ENCODE assay signal across 24 cellular contexts in the genomic region with DNA sequence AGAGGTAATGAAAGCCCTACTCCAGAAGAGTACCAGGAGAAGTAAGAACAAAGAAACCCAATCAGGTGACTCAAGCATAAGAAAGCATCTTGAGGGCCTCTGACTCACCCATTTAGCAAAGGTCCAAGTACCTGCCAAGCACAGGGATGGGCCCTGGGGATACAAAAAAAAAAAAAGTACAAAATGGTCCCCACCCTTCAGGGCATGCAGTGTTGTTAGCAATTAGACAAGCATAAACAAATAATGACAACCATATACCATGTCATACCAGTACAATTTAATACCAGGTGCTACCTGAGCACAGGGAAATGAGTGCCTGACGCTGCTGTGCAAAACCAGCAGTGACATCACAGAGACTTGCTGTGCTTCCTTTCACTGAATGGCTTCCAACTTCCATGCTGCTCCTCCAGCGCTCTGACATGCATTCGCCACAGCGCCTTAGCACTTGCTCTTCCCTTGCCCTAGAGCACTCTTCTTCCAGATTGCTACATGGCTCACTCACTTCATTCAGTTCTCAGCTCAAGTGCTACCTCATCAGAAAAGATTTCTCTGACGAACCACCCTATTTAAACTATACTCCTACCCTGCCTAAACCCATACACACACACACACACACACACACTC. TPM values are rescaled to one million over a fixed set of nuclear protein-coding genes. Genes with fewer than 3 reads are reported as not detected.
DNase-seq lines count a peak whose midpoint lies in the region; ATAC-seq and TF ChIP-seq lines count a peak whose summit lies in the region.
"Had no signal": no experiment of that assay in that cellular context is flagged by ENCODE, and none has a peak within 500 bp of the region (broad histone marks: within the 10 kb centered on the region; RNA-seq: fewer than 3 reads in every experiment).

No MANE protein-coding gene starts in this region.

- TF ChIP-seq CTCF in IMR-90 (conservative IDR thresholded peaks at IDR 0.05; ENCODE audit: low read depth, low read length): no peak
- no peak for TF ChIP-seq CTCF in GM13977 (IDR thresholded peaks at IDR 0.05; ENCODE audit: extremely low read depth, insufficient read depth, missing control alignments)
- no peak for TF ChIP-seq CTCF in neural progenitor cell (IDR thresholded peaks at IDR 0.05)
- no peak for TF ChIP-seq CTCF in gastrocnemius medialis (IDR thresholded peaks at IDR 0.05 in 4 of 5, conservative IDR thresholded peaks at IDR 0.05 in 1 of 5)

- ATAC-seq in IMR-90 (ENCODE audit: low read depth): peak; percentile 85
- ATAC-seq in HG02610 (IDR thresholded peaks at IDR 0.05; ENCODE audit: unreplicated experiment): no peak
- ATAC-seq in gastrocnemius medialis: no peak
- ATAC-seq: gastroesophageal sphincter had no signal

- 0 out of 2 replicates have a peak overlapping the region, but pooled peaks have one; percentile 16 for H3K14ac ChIP-seq in IMR-90 (replicated peaks; ENCODE audit: low read depth, low read length)

- peak overlapping the region; percentile 0; the same call in 1 of the 2 replicates for H3K4me2 ChIP-seq in IMR-90 (ENCODE audit: low read depth, low read length)
- no peak overlapping the region for H3K4me2 ChIP-seq in neural progenitor cell

- CTCF ChIA-PET in IMR-90 (lab: Yijun Ruan, JAX): no interaction called here

- H3K4ac ChIP-seq in IMR-90 (ENCODE audit: low read depth, low read length): 0 out of 2 replicates have a peak overlapping the region, but pooled peaks have one; percentile 1

- no TSS peak for BruUV-seq in IMR-90 (replicated peaks; lab: Mats Ljungman, UMichigan)

- no peaks in the 10 kb centered on the region for H3K4me1 Mint-ChIP-seq in neural progenitor cell
- H3K4me1 Mint-ChIP-seq: CD14-positive monocyte, nephron progenitor cell had no signal

- H2BK15ac ChIP-seq in IMR-90 (ENCODE audit: low read depth, low read length): no peak overlapping the region; the same call in 2 of the 3 replicates

- H3K36me3 Mint-ChIP-seq in neural progenitor cell: no peaks in the 10 kb centered on the region
- H3K36me3 Mint-ChIP-seq: CD14-positive monocyte had no signal

- H3K4me3 Mint-ChIP-seq in neural progenitor cell: no peak overlapping the region
- H3K4me3 Mint-ChIP-seq: activated naive CD4-positive, alpha-beta T cell treated with anti-CD3 and anti-CD28 coated beads for 36 hours; CD14-positive monocyte; nephron progenitor cell had no signal

- no peak overlapping the region for H4K5ac ChIP-seq in IMR-90 (ENCODE audit: low read depth, low read length)

- DNase-seq in DMS79 (lab: John Stamatoyannopoulos, UW) (peak; percentile 67), IMR-90 (peak; percentile 85), T1000 (lab: John Stamatoyannopoulos, UW) (peak; percentile 32), kidney tubule cell (ENCODE audit: low spot score) (peak; percentile 65), GM13977 (ENCODE audit: low spot score) (no peak), neural progenitor cell (ENCODE audit: low spot score) (no peak), gastrocnemius medialis (no peak)
- DNase-seq: activated CD4-positive, CD25-positive, alpha-beta regulatory T cell treated with anti-CD3 and anti-CD28 coated beads, Interleukin-2, amount 50 U/mL, for 72 hours; activated naive CD4-positive, alpha-beta T cell treated with anti-CD3 and anti-CD28 coated beads for 36 hours; activated T-cell treated with anti-CD3 and anti-CD28 coated beads, Interleukin-2, amount 50 U/mL, for 48 hours; amygdala; central memory CD4-positive, alpha-beta T cell; Karpas-422; NCI-H1105; NCI-H510A treated with DMSO at 0.1 percent for 48 hours; nephron progenitor cell; RPMI8226; stimulated activated naive CD4-positive, alpha-beta T cell had no signal

- H2AK5ac ChIP-seq in IMR-90 (ENCODE audit: low read depth, low read length): 0 out of 2 replicates have a peak overlapping the region, but pooled peaks have one; percentile 38

- 0 out of 2 replicates have a peak overlapping the region, but pooled peaks have one; percentile 59 for H3K23ac ChIP-seq in IMR-90 (ENCODE audit: low read depth, low read length)

- H3K4me3 ChIP-seq in IMR-90 (ENCODE audit: insufficient read depth, low read depth, low read length) (no peak overlapping the region), neural progenitor cell (no peak overlapping the region), gastrocnemius medialis (no peak overlapping the region)
- H3K4me3 ChIP-seq: gastroesophageal sphincter, skin epidermis, thoracic aorta had no signal

- peaks cover 4% of the 10 kb centered on the region for H3K9me1 ChIP-seq in IMR-90 (ENCODE audit: insufficient read depth, low read length)

- H3F3A ChIP-seq in neural progenitor cell (ENCODE audit: low read depth): no peaks in the 10 kb centered on the region

- no peaks in the 10 kb centered on the region for H3K27me3 ChIP-seq in IMR-90 (ENCODE audit: control insufficient read depth, insufficient read depth, low read length)
- no peaks in the 10 kb centered on the region for H3K27me3 ChIP-seq in neural progenitor cell
- H3K27me3 ChIP-seq in gastrocnemius medialis: no peaks in the 10 kb centered on the region
- H3K27me3 ChIP-seq: gastroesophageal sphincter had no signal

- POLR2A ChIA-PET in IMR-90 (lab: Charles Lee; ENCODE audit: unreplicated experiment): no interaction called here

- no peak overlapping the region for H2BK120ac ChIP-seq in IMR-90 (ENCODE audit: low read depth, low read length)

- intact Hi-C loops in IMR-90 (cut with micrococcal nuclease) (no loop called here), gastrocnemius medialis (cut with DNase I; ENCODE audit: low total_unique reads) (no loop called here)

- H4K91ac ChIP-seq in IMR-90 (ENCODE audit: insufficient read depth, low read depth, low read length): peak overlapping the region; percentile 28; the same call in 1 of the 2 replicates

- H3K9me3 ChIP-seq in IMR-90 (ENCODE audit: control insufficient read depth, insufficient read depth, low read length) (no peaks in the 10 kb centered on the region), neural progenitor cell (ENCODE audit: low read depth) (no peaks in the 10 kb centered on the region), gastrocnemius medialis (no peaks in the 10 kb centered on the region)
- H3K9me3 ChIP-seq: gastroesophageal sphincter, thoracic aorta had no signal

- H4K8ac ChIP-seq in IMR-90 (ENCODE audit: low read depth in 2 of 2, low read length in 2 of 2): no peak overlapping the region; a peak in 1 of 4 replicates

- H3K4me1 ChIP-seq in IMR-90 (ENCODE audit: control insufficient read depth, insufficient read depth, low read length) (peaks cover 9% of the 10 kb centered on the region), neural progenitor cell (no peaks in the 10 kb centered on the region), gastrocnemius medialis (no peaks in the 10 kb centered on the region)
- H3K4me1 ChIP-seq: gastroesophageal sphincter had no signal

- peak overlapping the region; percentile 42 for H2BK5ac ChIP-seq in IMR-90 (ENCODE audit: low read depth, low read length, poor library complexity, severe bottlenecking)

- H2BK20ac ChIP-seq in IMR-90 (ENCODE audit: low read depth, low read length): peak overlapping the region; percentile 26; the same call in 1 of the 2 replicates

- in situ Hi-C loops in IMR-90 (cut with MboI; ENCODE audit: low sequenced_read_pairs): no loop called here
- in situ Hi-C loops in GM13977 (cut with MboI; ENCODE audit: low pct_unique_long_range_greater_than_20kb, low sequenced_read_pairs, unreplicated experiment): no loop called here
- in situ Hi-C loops in gastrocnemius medialis (cut with MboI; ENCODE audit: low sequenced_read_pairs in 4 of 4): no loop called here

- no peaks in the 10 kb centered on the region for H4K20me1 ChIP-seq in IMR-90 (ENCODE audit: insufficient read depth, low read length)
- H4K20me1 ChIP-seq in neural progenitor cell (ENCODE audit: low read depth): no peaks in the 10 kb centered on the region

- TF ChIP-seq POLR2A in IMR-90 (IDR thresholded peaks at IDR 0.05; ENCODE audit: low read depth, low read length): no peak
- no peak for TF ChIP-seq POLR2A in gastrocnemius medialis (IDR thresholded peaks at IDR 0.05)

- H3K27ac ChIP-seq in IMR-90 (ENCODE audit: insufficient read depth, low read length): no peak overlapping the region
- H3K27ac ChIP-seq in neural progenitor cell: no peak overlapping the region
- H3K27ac ChIP-seq in gastrocnemius medialis: no peak overlapping the region
- H3K27ac ChIP-seq: gastroesophageal sphincter, skin epidermis, thoracic aorta had no signal

- 86% methylated on average over 5 of the region's 5 CpGs; no CpG with 5 or more reads in 1 of the 2 experiments for WGBS in IMR-90 (ENCODE audit: extremely low coverage in 2 of 2, insufficient read length in 1 of 2), 2 experiments

- dilution Hi-C loops in IMR-90 (cut with HindIII; ENCODE audit: low sequenced_read_pairs, unreplicated experiment): no loop called here

- H3K79me2 ChIP-seq in neural progenitor cell (ENCODE audit: low read depth): no peaks in the 10 kb centered on the region

- peaks cover 6% of the 10 kb centered on the region for H3K9me3 Mint-ChIP-seq in neural progenitor cell
- H3K9me3 Mint-ChIP-seq: activated naive CD4-positive, alpha-beta T cell treated with anti-CD3 and anti-CD28 coated beads for 36 hours; nephron progenitor cell had no signal

- no peak overlapping the region for H3K27ac Mint-ChIP-seq in neural progenitor cell
- H3K27ac Mint-ChIP-seq: activated naive CD4-positive, alpha-beta T cell treated with anti-CD3 and anti-CD28 coated beads for 36 hours; nephron progenitor cell; progenitor cell of endocrine pancreas had no signal

- H2AFZ ChIP-seq in IMR-90 (replicated peaks; ENCODE audit: low read length, poor library complexity) (peak overlapping the region; percentile 58), neural progenitor cell (replicated peaks) (no peak overlapping the region)

- no peaks in the 10 kb centered on the region for H3K79me1 ChIP-seq in IMR-90 (ENCODE audit: low read depth in 1 of 2, low read length in 2 of 2)

- no peak for TF ChIP-seq RAD21 in IMR-90 (IDR thresholded peaks at IDR 0.05; ENCODE audit: low read length)

- H2AK9ac ChIP-seq in IMR-90 (replicated peaks; ENCODE audit: low read depth, low read length, poor library complexity): peak overlapping the region; percentile 66

- no peak overlapping the region for H3K56ac ChIP-seq in IMR-90 (ENCODE audit: extremely low read depth, insufficient read depth, low read length)

- peaks cover 6% of the 10 kb centered on the region for H3K27me3 Mint-ChIP-seq in neural progenitor cell (ENCODE audit: insufficient read depth, low read depth)

- no peak overlapping the region for H3K18ac ChIP-seq in IMR-90 (ENCODE audit: low read depth, low read length)

- H3K9ac ChIP-seq in IMR-90 (ENCODE audit: low read depth, low read length) (no peak overlapping the region), neural progenitor cell (no peak overlapping the region)

- H3K36me3 ChIP-seq in IMR-90 (ENCODE audit: control insufficient read depth, insufficient read depth, low read length) (no peaks in the 10 kb centered on the region), neural progenitor cell (no peaks in the 10 kb centered on the region), gastrocnemius medialis (no peaks in the 10 kb centered on the region)
- H3K36me3 ChIP-seq: gastroesophageal sphincter, thoracic aorta had no signal

RNA-seq across cellular contexts. Expression of a gene that starts 12.7 kb away (rescaled TPM):
- total RNA-seq in IMR-90 (2012; rRNA removed): 102 and 104 TPM in 2 replicates
- 45.0 and 45.1 TPM in 2 replicates for polyA plus RNA-seq in IMR-90 (2012; rRNA removed)
- 14.0 and 14.1 TPM in 2 replicates for polyA plus RNA-seq in IMR-90 (2012; cell fraction: cytosol; rRNA removed)
- polyA plus RNA-seq in IMR-90 (2012; cell fraction: nucleus; rRNA removed; ENCODE audit: low replicate concordance): 26.2 and 55.5 TPM in 2 replicates
- 9.8 and 17.0 TPM in 2 replicates for total RNA-seq in neural progenitor cell (ENCODE audit: low replicate concordance)
- 10 to 100 TPM; 26.8 to 48.4 (median 32.0) TPM for total RNA-seq in gastrocnemius medialis

Comparison
In these comparisons a context has a peak if more than half of its experiments do, and no peak if none do; other contexts are left out.
1. DNase-seq: peak in DMS79 (single experiment), IMR-90 (single experiment), T1000 (single experiment) and kidney tubule cell (single experiment); none in GM13977 (single experiment), neural progenitor cell (single experiment) and gastrocnemius medialis (0 of 2).